12 cellular contexts compared by ENCODE assay signal in genomic region chr1:221468556-221468955, GRCh38.
"Had no signal": no experiment of that assay in that cellular context is flagged by ENCODE, and none has a peak within 500 bp of the region (broad histone marks: within the 10 kb centered on the region; RNA-seq: fewer than 3 reads in every experiment).

No MANE protein-coding gene starts in this region.

- H3K9me3 ChIP-seq: gastrocnemius medialis had no signal

- H3K27ac ChIP-seq: coronary artery, gastrocnemius medialis, heart right ventricle, skin epidermis had no signal

- H3K36me3 ChIP-seq: gastrocnemius medialis, heart right ventricle had no signal

- H3K4me3 ChIP-seq: coronary artery, gastrocnemius medialis, heart right ventricle, skin epidermis had no signal

- H3K4me1 ChIP-seq: heart right ventricle had no signal

- ATAC-seq: gastrocnemius medialis, heart right ventricle, left lobe of liver, natural killer cell, sciatic nerve had no signal

- DNase-seq: effector CD4-positive, alpha-beta T cell; gastrocnemius medialis; heart right ventricle; hypothalamus; kidney glomerular epithelial cell; natural killer cell; posterior cingulate gyrus; stimulated activated naive CD4-positive, alpha-beta T cell had no signal

- H3K27me3 ChIP-seq: gastrocnemius medialis had no signal
